19 cellular contexts compared by ENCODE assay signal in the genomic region with DNA sequence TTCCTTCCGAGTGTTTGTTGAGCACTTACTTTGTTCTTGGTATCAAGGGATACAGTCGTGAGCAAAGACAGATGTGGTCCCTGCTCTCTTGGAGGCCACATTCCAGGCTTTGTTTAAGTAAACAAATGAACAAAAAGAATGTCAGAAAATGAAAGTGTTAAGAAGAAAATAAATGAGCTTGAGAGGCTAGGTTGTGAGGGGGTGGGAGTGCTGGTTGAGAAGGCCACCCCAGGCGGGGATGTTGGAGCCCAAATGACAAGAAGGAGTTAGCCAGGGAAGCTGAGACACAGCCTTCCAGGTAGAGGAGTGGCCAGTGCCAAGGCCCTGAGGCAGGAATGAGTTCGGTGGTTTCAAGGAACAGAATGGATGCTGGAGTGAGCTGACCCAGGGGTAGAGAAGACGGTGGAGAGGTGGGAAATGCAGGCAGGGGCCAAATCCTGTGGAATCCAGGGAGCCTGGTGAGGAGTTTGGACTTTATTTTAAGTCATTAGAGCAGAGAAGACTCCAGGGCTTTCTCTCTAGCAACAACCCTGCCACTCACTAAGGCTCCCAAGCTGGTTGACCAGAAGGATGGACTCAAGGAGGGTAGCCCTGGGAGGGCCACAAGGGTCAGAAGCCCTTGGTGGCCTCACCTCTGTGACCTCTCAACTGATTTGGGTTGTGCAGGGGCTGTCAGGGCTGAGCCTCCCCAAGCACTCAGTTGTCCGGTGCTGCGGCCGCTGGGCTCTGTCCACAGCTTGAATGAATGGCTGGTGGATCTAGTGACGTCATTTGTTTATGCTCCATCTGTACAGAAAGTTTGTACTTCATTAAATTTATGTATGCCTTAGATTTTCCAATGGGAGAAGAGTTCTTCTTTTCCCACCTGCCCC.
A peak's percentile ranks its signal among the peaks of the same experiment; 100 is the strongest.
DNase-seq lines count a peak whose midpoint lies in the region; ATAC-seq and TF ChIP-seq lines count a peak whose summit lies in the region.
"Had no signal": no experiment of that assay in that cellular context is flagged by ENCODE, and none has a peak within 500 bp of the region (broad histone marks: within the 10 kb centered on the region; RNA-seq: fewer than 3 reads in every experiment).

No MANE protein-coding gene starts in this region.

- no peak overlapping the region for H3K27ac Mint-ChIP-seq in GM23338
- H3K27ac Mint-ChIP-seq: activated CD4-positive, alpha-beta T cell treated with anti-CD3 and anti-CD28 coated beads for 36 hours; activated T-helper 2 cell treated with anti-CD3 and anti-CD28 coated beads, Interferon-gamma antibody, Interleukin-2, Interleukin-4, amounts not matched to agents 10 μg/mL and 5 μg/mL and 100 μg/mL, durations not matched to agents 14 hours and 24 hours and 36 hours; stimulated activated naive CD8-positive, alpha-beta T cell treated with anti-CD3 and anti-CD28 coated beads, Interleukin-15, amount 100 ng/mL, for 72 hours had no signal

- peak; percentile 28 for ATAC-seq in GM23338
- ATAC-seq: activated CD4-positive, alpha-beta T cell treated with anti-CD3 and anti-CD28 coated beads for 36 hours; foreskin keratinocyte; GM12878; stimulated activated naive CD8-positive, alpha-beta T cell treated with anti-CD3 and anti-CD28 coated beads, Interleukin-15, amount 100 ng/mL, for 72 hours had no signal

- peaks cover 3% of the 10 kb centered on the region; the same call in 2 of the 3 replicates for H3K36me3 Mint-ChIP-seq in GM23338 (ENCODE audit: low read depth)

- H3K36me3 ChIP-seq in GM23338 (ENCODE audit: insufficient read depth) (no peaks in the 10 kb centered on the region), adipocyte (ENCODE audit: control insufficient read depth, insufficient read depth, low read length, severe bottlenecking) (no peaks in the 10 kb centered on the region), sigmoid colon (no peaks in the 10 kb centered on the region)
- H3K36me3 ChIP-seq: ovary had no signal

- H3K27ac ChIP-seq in GM23338 (ENCODE audit: low read depth) (no peak overlapping the region), sigmoid colon (peak overlapping the region in 2 of 4 donors; percentile 11 to 61)
- H3K27ac ChIP-seq: foreskin keratinocyte, ovary had no signal

- WGBS in sigmoid colon, 2 donors, result 64 to 67% methylated on average over 9 of the region's 9 CpGs

- no peak for TF ChIP-seq CTCF in GM23338 (conservative IDR thresholded peaks at IDR 0.05; ENCODE audit: low read depth in 2 of 2)
- no peak for TF ChIP-seq CTCF in foreskin fibroblast (IDR thresholded peaks at IDR 0.05; ENCODE audit: low read depth, low read length)
- TF ChIP-seq CTCF in sigmoid colon (IDR thresholded peaks at IDR 0.05), result no peak

- no peak for TF ChIP-seq POLR2A in sigmoid colon (IDR thresholded peaks at IDR 0.05)

- H3K4me2 ChIP-seq in GM23338, result no peak overlapping the region

- no peak for TF ChIP-seq EP300 in sigmoid colon (IDR thresholded peaks at IDR 0.05)

- H3K27me3 ChIP-seq in GM23338 (ENCODE audit: insufficient read depth) (no peaks in the 10 kb centered on the region), adipocyte (replicated peaks; ENCODE audit: control insufficient read depth, insufficient read depth, low read length) (peaks cover 12% of the 10 kb centered on the region), sigmoid colon (no peaks in the 10 kb centered on the region)
- H3K27me3 ChIP-seq: ovary had no signal

- no peaks in the 10 kb centered on the region for H3K79me2 ChIP-seq in GM23338 (replicated peaks; ENCODE audit: insufficient read depth)

- peaks cover 11% of the 10 kb centered on the region for H3K4me1 Mint-ChIP-seq in GM23338
- H3K4me1 Mint-ChIP-seq: activated CD4-positive, alpha-beta T cell treated with anti-CD3 and anti-CD28 coated beads for 36 hours; stimulated activated naive CD8-positive, alpha-beta T cell treated with anti-CD3 and anti-CD28 coated beads, Interleukin-15, amount 100 ng/mL, for 72 hours had no signal

- peaks cover 9% of the 10 kb centered on the region for H3K9me3 Mint-ChIP-seq in GM23338

- 0 out of 2 replicates have a peak, but pooled peaks cover 3% of the 10 kb centered on the region for H3K9me2 ChIP-seq in GM23338 (ENCODE audit: insufficient read depth)

- H3F3A ChIP-seq in GM23338 (replicated peaks; ENCODE audit: low read depth), result no peaks in the 10 kb centered on the region

- intact Hi-C loops in sigmoid colon (cut with DNase I), result no loop called here

- no peak overlapping the region for H3K9ac ChIP-seq in adipocyte (ENCODE audit: low read length)

- H3K4me3 ChIP-seq in GM23338 (no peak overlapping the region), adipocyte (ENCODE audit: low read length) (no peak overlapping the region), foreskin fibroblast (ENCODE audit: low read depth in 1 of 2, low read length in 2 of 2) (no peak overlapping the region), sigmoid colon (no peak overlapping the region)
- H3K4me3 ChIP-seq: GM12878, ovary had no signal

- DNase-seq in GM23338 (ENCODE audit: low spot score), result peak; percentile 25
- peak; percentile 21 for DNase-seq in adipocyte (ENCODE audit: low read depth)
- peak; percentile 17 to 51 for DNase-seq in foreskin fibroblast
- DNase-seq in sigmoid colon, result peak; percentile 52
- DNase-seq in putamen (ENCODE audit: low spot score), result no peak
- DNase-seq in activated CD4-positive, alpha-beta T cell treated with anti-CD3 and anti-CD28 coated beads for 1 hour, result no peak
- DNase-seq in NCI-H526 treated with DMSO at 0.1 percent for 48 hours (lab: John Stamatoyannopoulos, UW), result no peak
- DNase-seq: activated CD4-positive, alpha-beta T cell treated with anti-CD3 and anti-CD28 coated beads for 36 hours; amniotic stem cell; Calu3; foreskin keratinocyte; GDM1; left cardiac atrium; NCI-H1417 treated with DMSO at 0.1 percent for 48 hours; stimulated activated CD4-positive, alpha-beta T cell treated with anti-CD3 and anti-CD28 coated beads, Interleukin-2, amount 100 ng/mL, for 24 hours; stimulated activated naive CD8-positive, alpha-beta T cell treated with anti-CD3 and anti-CD28 coated beads, Interleukin-15, amount 100 ng/mL, for 72 hours had no signal

- no peak overlapping the region for H2AFZ ChIP-seq in GM23338

- H3K4me3 Mint-ChIP-seq in GM23338, result no peak overlapping the region
- H3K4me3 Mint-ChIP-seq: activated CD4-positive, alpha-beta T cell treated with anti-CD3 and anti-CD28 coated beads for 36 hours; stimulated activated naive CD8-positive, alpha-beta T cell treated with anti-CD3 and anti-CD28 coated beads, Interleukin-15, amount 100 ng/mL, for 72 hours had no signal

- H3K4me1 ChIP-seq in GM23338 (ENCODE audit: insufficient read depth) (no peaks in the 10 kb centered on the region), adipocyte (ENCODE audit: control insufficient read depth, insufficient read depth, low read length) (peaks cover 6% of the 10 kb centered on the region), sigmoid colon (peaks cover 0 to 23% (median 14%) of the 10 kb centered on the region in 4 donors)
- H3K4me1 ChIP-seq: foreskin keratinocyte had no signal

- H3K9me3 ChIP-seq in adipocyte (ENCODE audit: control insufficient read depth, low read length), result no peaks in the 10 kb centered on the region
- H3K9me3 ChIP-seq in sigmoid colon, result no peaks in the 10 kb centered on the region
- H3K9me3 ChIP-seq: ovary had no signal

- peaks cover 11% of the 10 kb centered on the region for H3K27me3 Mint-ChIP-seq in GM23338 (ENCODE audit: insufficient read depth, low read depth, poor library complexity)

- H4K20me1 ChIP-seq in GM23338 (replicated peaks; ENCODE audit: insufficient read depth), result no peaks in the 10 kb centered on the region

TF ChIP-seq in GM23338, 12 proteins besides CTCF, POLR2A, EP300 and RAD21 (continues in another document):
- TF ChIP-seq ZNF331 (CRISPR knock-in tag; IDR thresholded peaks at IDR 0.05; ENCODE audit: low read depth) (no peak), POLR2AphosphoS5 (IDR thresholded peaks at IDR 0.05; ENCODE audit: low read depth) (no peak), ZNF114 (CRISPR knock-in tag; IDR thresholded peaks at IDR 0.05) (no peak), JUNB (IDR thresholded peaks at IDR 0.05; ENCODE audit: unreplicated experiment) (no peak), NANOG (IDR thresholded peaks at IDR 0.05; ENCODE audit: borderline replicate concordance) (no peak), EZH2phosphoT487 (IDR thresholded peaks at IDR 0.05; ENCODE audit: unreplicated experiment) (no peak), CREB1 (CRISPR knock-in tag; IDR thresholded peaks at IDR 0.05; ENCODE audit: low read depth) (no peak)
- TF ChIP-seq, protein P1, sequence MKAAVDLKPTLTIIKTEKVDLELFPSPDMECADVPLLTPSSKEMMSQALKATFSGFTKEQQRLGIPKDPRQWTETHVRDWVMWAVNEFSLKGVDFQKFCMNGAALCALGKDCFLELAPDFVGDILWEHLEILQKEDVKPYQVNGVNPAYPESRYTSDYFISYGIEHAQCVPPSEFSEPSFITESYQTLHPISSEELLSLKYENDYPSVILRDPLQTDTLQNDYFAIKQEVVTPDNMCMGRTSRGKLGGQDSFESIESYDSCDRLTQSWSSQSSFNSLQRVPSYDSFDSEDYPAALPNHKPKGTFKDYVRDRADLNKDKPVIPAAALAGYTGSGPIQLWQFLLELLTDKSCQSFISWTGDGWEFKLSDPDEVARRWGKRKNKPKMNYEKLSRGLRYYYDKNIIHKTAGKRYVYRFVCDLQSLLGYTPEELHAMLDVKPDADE (IDR thresholded peaks at IDR 0.05), result no peak
- TF ChIP-seq, protein P2, sequence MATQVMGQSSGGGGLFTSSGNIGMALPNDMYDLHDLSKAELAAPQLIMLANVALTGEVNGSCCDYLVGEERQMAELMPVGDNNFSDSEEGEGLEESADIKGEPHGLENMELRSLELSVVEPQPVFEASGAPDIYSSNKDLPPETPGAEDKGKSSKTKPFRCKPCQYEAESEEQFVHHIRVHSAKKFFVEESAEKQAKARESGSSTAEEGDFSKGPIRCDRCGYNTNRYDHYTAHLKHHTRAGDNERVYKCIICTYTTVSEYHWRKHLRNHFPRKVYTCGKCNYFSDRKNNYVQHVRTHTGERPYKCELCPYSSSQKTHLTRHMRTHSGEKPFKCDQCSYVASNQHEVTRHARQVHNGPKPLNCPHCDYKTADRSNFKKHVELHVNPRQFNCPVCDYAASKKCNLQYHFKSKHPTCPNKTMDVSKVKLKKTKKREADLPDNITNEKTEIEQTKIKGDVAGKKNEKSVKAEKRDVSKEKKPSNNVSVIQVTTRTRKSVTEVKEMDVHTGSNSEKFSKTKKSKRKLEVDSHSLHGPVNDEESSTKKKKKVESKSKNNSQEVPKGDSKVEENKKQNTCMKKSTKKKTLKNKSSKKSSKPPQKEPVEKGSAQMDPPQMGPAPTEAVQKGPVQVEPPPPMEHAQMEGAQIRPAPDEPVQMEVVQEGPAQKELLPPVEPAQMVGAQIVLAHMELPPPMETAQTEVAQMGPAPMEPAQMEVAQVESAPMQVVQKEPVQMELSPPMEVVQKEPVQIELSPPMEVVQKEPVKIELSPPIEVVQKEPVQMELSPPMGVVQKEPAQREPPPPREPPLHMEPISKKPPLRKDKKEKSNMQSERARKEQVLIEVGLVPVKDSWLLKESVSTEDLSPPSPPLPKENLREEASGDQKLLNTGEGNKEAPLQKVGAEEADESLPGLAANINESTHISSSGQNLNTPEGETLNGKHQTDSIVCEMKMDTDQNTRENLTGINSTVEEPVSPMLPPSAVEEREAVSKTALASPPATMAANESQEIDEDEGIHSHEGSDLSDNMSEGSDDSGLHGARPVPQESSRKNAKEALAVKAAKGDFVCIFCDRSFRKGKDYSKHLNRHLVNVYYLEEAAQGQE (IDR thresholded peaks at IDR 0.05; ENCODE audit: unreplicated experiment), result no peak

Comparison
In these comparisons a context has a peak if more than half of its experiments do, and no peak if none do; other contexts are left out.
1. DNase-seq: peak in GM23338 (single experiment), adipocyte (single experiment), foreskin fibroblast (2 of 2) and sigmoid colon (single experiment); none in putamen (single experiment), activated CD4-positive, alpha-beta T cell treated with anti-CD3 and anti-CD28 coated beads for 1 hour (single experiment) and NCI-H526 treated with DMSO at 0.1 percent for 48 hours (single experiment).